9 cellular contexts compared by ENCODE assay signal in genomic region chr6:79048611-79049010, GRCh38. TPM values are rescaled to one million over a fixed set of nuclear protein-coding genes. Genes with fewer than 3 reads are reported as not detected.
DNase-seq lines count a peak whose midpoint lies in the region; ATAC-seq, FAIRE-seq and TF ChIP-seq lines count a peak whose summit lies in the region.
"Had no signal": no experiment of that assay in that cellular context is flagged by ENCODE, and none has a peak within 500 bp of the region (broad histone marks: within the 10 kb centered on the region; RNA-seq: fewer than 3 reads in every experiment).

No MANE protein-coding gene starts in this region.

- H3K4me3 ChIP-seq in RWPE2 (ENCODE audit: severe bottlenecking) = no peak overlapping the region
- H3K4me3 ChIP-seq: skin epidermis had no signal

- peaks cover 62% of the 10 kb centered on the region for H3K36me3 ChIP-seq in RWPE2 (ENCODE audit: low read depth)

- no peak overlapping the region for H3K27ac ChIP-seq in RWPE2 (ENCODE audit: poor library complexity, severe bottlenecking)
- H3K27ac ChIP-seq: skin epidermis had no signal

- no peaks in the 10 kb centered on the region for H3K4me1 ChIP-seq in RWPE2 (ENCODE audit: insufficient read depth, poor library complexity, severe bottlenecking)

- no peaks in the 10 kb centered on the region for H3K27me3 ChIP-seq in RWPE2 (ENCODE audit: insufficient read depth, poor library complexity, severe bottlenecking)

- DNase-seq in AG09319 (ENCODE audit: extremely low read depth, low read depth) = no peak
- no peak for DNase-seq in GM19239 (ENCODE audit: insufficient read length, low spot score)
- no peak for DNase-seq in RWPE2 (ENCODE audit: low spot score)
- peak; percentile 3 for DNase-seq in hepatic stellate cell (ENCODE audit: low spot score)
- DNase-seq in GDM1 (lab: John Stamatoyannopoulos, UW) = no peak
- no peak for DNase-seq in DMS79 (lab: John Stamatoyannopoulos, UW)
- DNase-seq in frontal cortex (ENCODE audit: low spot score in 2 of 2) = no peak

- ATAC-seq in RWPE2 (ENCODE audit: low read depth) (0 out of 3 replicates have a peak, but pooled peaks have one; percentile 38), HG03442 (IDR thresholded peaks at IDR 0.05; ENCODE audit: unreplicated experiment) (no peak)

- peak; percentile 35 for TF ChIP-seq CTCF in AG09319 (IDR thresholded peaks at IDR 0.05; ENCODE audit: low read depth, low read length)
- peak; percentile 37 for TF ChIP-seq CTCF in RWPE2 (IDR thresholded peaks at IDR 0.05; ENCODE audit: poor library complexity, severe bottlenecking)

- H3K9me3 ChIP-seq in RWPE2 (ENCODE audit: severe bottlenecking) = no peaks in the 10 kb centered on the region

- peak; percentile 56 for FAIRE-seq in GM19239 (lab: Jason Lieb, UNC)
- no peak for FAIRE-seq in frontal cortex (lab: Jason Lieb, UNC)

RNA-seq across cellular contexts. Expression of gene PHIP, which starts 29.4 kb away (rescaled TPM):
- 47.7 TPM for total RNA-seq in frontal cortex
